ENCODE assay signal across 24 cellular contexts in genomic region chr14:74821267-74821915, GRCh38. TPM values are rescaled to one million over a fixed set of nuclear protein-coding genes. Genes with fewer than 3 reads are reported as not detected.
DNase-seq lines count a peak whose midpoint lies in the region; ATAC-seq and TF ChIP-seq lines count a peak whose summit lies in the region.
"Had no signal": no experiment of that assay in that cellular context is flagged by ENCODE, and none has a peak within 500 bp of the region (broad histone marks: within the 10 kb centered on the region; RNA-seq: fewer than 3 reads in every experiment).

No MANE protein-coding gene starts in this region.

- no peak overlapping the region for H3K4me2 ChIP-seq in mammary epithelial cell (ENCODE audit: insufficient read depth, low read depth, low read length)
- no peak overlapping the region for H3K4me2 ChIP-seq in OCI-LY7 (ENCODE audit: low read length)
- H3K4me2 ChIP-seq: BLaER1 treated with 17β-estradiol and CSF1 and Interleukin-3, amounts not matched to agents 10 nM and 100 nM; SK-N-SH had no signal

- TF ChIP-seq CTCF in mammary epithelial cell (conservative IDR thresholded peaks at IDR 0.05 in 1 of 2, IDR thresholded peaks at IDR 0.05 in 1 of 2; ENCODE audit: extremely low read depth in 1 of 2, insufficient read depth in 1 of 2, low read depth in 1 of 2, low read length in 2 of 2) = no peak
- TF ChIP-seq CTCF in breast epithelium (IDR thresholded peaks at IDR 0.05) = no peak
- TF ChIP-seq CTCF in OCI-LY7 (conservative IDR thresholded peaks at IDR 0.05; ENCODE audit: low read length) = no peak

- WGBS in mammary epithelial cell (ENCODE audit: low coverage, missing lambda C conversion rate) = 95% methylated on average over 5 of the region's 5 CpGs

- no peak for TF ChIP-seq POLR2A in breast epithelium (IDR thresholded peaks at IDR 0.05)

- intact Hi-C loops in mammary epithelial cell (cut with micrococcal nuclease) (no loop called here), breast epithelium (cut with DNase I; ENCODE audit: low total_unique reads) (no loop called here), OCI-LY7 (cut with micrococcal nuclease; ENCODE audit: unreplicated experiment) (no loop called here), left colon (cut with DNase I, micrococcal nuclease) (no loop called here)

- H4K20me1 ChIP-seq in mammary epithelial cell (ENCODE audit: insufficient read depth, low read length) (no peaks in the 10 kb centered on the region), OCI-LY7 (ENCODE audit: insufficient read depth, low read length) (no peaks in the 10 kb centered on the region)
- H4K20me1 ChIP-seq: BLaER1 treated with 17β-estradiol and CSF1 and Interleukin-3, amounts not matched to agents 10 nM and 100 nM had no signal

- POLR2A ChIA-PET in OCI-LY7 (lab: Charles Lee) = no interaction called here

- peaks cover 34% of the 10 kb centered on the region for H3K36me3 ChIP-seq in mammary epithelial cell (ENCODE audit: insufficient read depth, low read length)
- peaks cover 17% of the 10 kb centered on the region for H3K36me3 ChIP-seq in breast epithelium
- H3K36me3 ChIP-seq in OCI-LY7 (ENCODE audit: insufficient read depth, low read length) = peaks cover 89% of the 10 kb centered on the region
- peaks cover 17% of the 10 kb centered on the region for H3K36me3 ChIP-seq in H7 (replicated peaks; ENCODE audit: control insufficient read depth, insufficient read depth, low read length)

- peaks cover under 1% of the 10 kb centered on the region for H3K4me1 ChIP-seq in mammary epithelial cell (ENCODE audit: insufficient read depth, low read length)
- no peaks in the 10 kb centered on the region for H3K4me1 ChIP-seq in breast epithelium
- peaks cover 7% of the 10 kb centered on the region for H3K4me1 ChIP-seq in OCI-LY7 (ENCODE audit: insufficient read depth, low read length, poor library complexity, severe bottlenecking)

- DNase-seq in mammary epithelial cell (no peak), breast epithelium (ENCODE audit: low spot score in 2 of 2) (no peak), OCI-LY7 (ENCODE audit: low spot score) (no peak), left colon (no peak), H7 (no peak), epidermal melanocyte (ENCODE audit: insufficient read length, low spot score) (no peak), NCI-H510A (lab: John Stamatoyannopoulos, UW) (no peak)
- DNase-seq: AML-193; CD4-positive, alpha-beta T cell; GOT3; IMR-90; KG1; MG63; NCI-H1105 treated with DMSO at 0.1 percent for 48 hours; NCI-H146; NCI-H1930; NCI-H446; NCI-H526; NCI-H82; OCI-M1; SK-N-SH; SW 1271 had no signal

- H3K27me3 ChIP-seq in mammary epithelial cell (ENCODE audit: insufficient read depth, low read length) = no peaks in the 10 kb centered on the region
- H3K27me3 ChIP-seq in breast epithelium = no peaks in the 10 kb centered on the region
- no peaks in the 10 kb centered on the region for H3K27me3 ChIP-seq in H7 (ENCODE audit: control insufficient read depth, insufficient read depth, low read length)
- H3K27me3 ChIP-seq: BLaER1 treated with 17β-estradiol and CSF1 and Interleukin-3, amounts not matched to agents 10 nM and 100 nM; MG63 had no signal

- H3K9ac ChIP-seq in mammary epithelial cell (ENCODE audit: insufficient read depth, low read length) = no peak overlapping the region
- H3K9ac ChIP-seq: BLaER1 treated with 17β-estradiol and CSF1 and Interleukin-3, amounts not matched to agents 10 nM and 100 nM; SK-N-SH had no signal

- in situ Hi-C loops in mammary epithelial cell (cut with MboI; ENCODE audit: low sequenced_read_pairs in 2 of 2) = no loop called here

- H3K9me3 ChIP-seq in mammary epithelial cell (replicated peaks; ENCODE audit: insufficient read depth, low read length) = no peaks in the 10 kb centered on the region
- H3K9me3 ChIP-seq in breast epithelium = no peaks in the 10 kb centered on the region
- no peaks in the 10 kb centered on the region for H3K9me3 ChIP-seq in OCI-LY7 (ENCODE audit: low read length)
- H3K9me3 ChIP-seq: BLaER1 treated with 17β-estradiol and CSF1 and Interleukin-3, amounts not matched to agents 10 nM and 100 nM; MG63; SK-N-SH had no signal

- H2AFZ ChIP-seq in mammary epithelial cell (ENCODE audit: low read depth, low read length) (no peak overlapping the region), OCI-LY7 (ENCODE audit: low read length) (no peak overlapping the region)

- H3K79me2 ChIP-seq in mammary epithelial cell (ENCODE audit: insufficient read depth, low read length) (no peaks in the 10 kb centered on the region), OCI-LY7 (ENCODE audit: insufficient read depth, low read depth, low read length) (no peaks in the 10 kb centered on the region)

- H3K27ac ChIP-seq in mammary epithelial cell (ENCODE audit: insufficient read depth, low read depth, low read length) = no peak overlapping the region
- no peak overlapping the region for H3K27ac ChIP-seq in breast epithelium
- H3K27ac ChIP-seq in OCI-LY7 (ENCODE audit: low read depth, low read length, poor library complexity, severe bottlenecking) = no peak overlapping the region
- H3K27ac ChIP-seq: BLaER1 treated with 17β-estradiol and CSF1 and Interleukin-3, amounts not matched to agents 10 nM and 100 nM had no signal

- dilution Hi-C loops in mammary epithelial cell (cut with HindIII; ENCODE audit: low sequenced_read_pairs) = no loop called here

- no peak overlapping the region for H3K4me3 ChIP-seq in mammary epithelial cell (replicated peaks in 1 of 3; ENCODE audit: insufficient read depth in 1 of 3, low read depth in 2 of 3, low read length in 3 of 3)
- no peak overlapping the region for H3K4me3 ChIP-seq in breast epithelium
- no peak overlapping the region for H3K4me3 ChIP-seq in OCI-LY7 (ENCODE audit: low read depth, low read length, poor library complexity, severe bottlenecking)
- no peak overlapping the region for H3K4me3 ChIP-seq in H7 (ENCODE audit: insufficient read depth, low read depth, low read length)
- H3K4me3 ChIP-seq: BLaER1 treated with 17β-estradiol and CSF1 and Interleukin-3, amounts not matched to agents 10 nM and 100 nM; MG63 had no signal

- ATAC-seq in left colon = peak; percentile 64
- ATAC-seq: HCT116 had no signal

- CTCF ChIA-PET in mammary epithelial cell (lab: Charles Lee; ENCODE audit: low non-redundant PET) = no interaction called here
- CTCF ChIA-PET in OCI-LY7 (lab: Charles Lee; ENCODE audit: unreplicated experiment) = no interaction called here

- TSS peak; percentile 7 for BruUV-seq in mammary epithelial cell (replicated peaks; lab: Mats Ljungman, UMichigan)
- TSS peak; percentile 20 for BruUV-seq in OCI-LY7 (replicated peaks; lab: Mats Ljungman, UMichigan)

- H3K9me2 ChIP-seq in OCI-LY7 (ENCODE audit: insufficient read depth, low read length) = no peaks in the 10 kb centered on the region
- H3K9me2 ChIP-seq: SK-N-SH had no signal

RNA-seq across cellular contexts. Expression of gene PROX2, which starts 54.6 kb away (rescaled TPM):
- total RNA-seq in mammary epithelial cell (not detected), breast epithelium (not detected), OCI-LY7 (2022) (0.74 and 0.76 TPM in 2 replicates), left colon (not detected)
- not detected for polyA plus RNA-seq in mammary epithelial cell
- polyA minus RNA-seq in mammary epithelial cell = not detected
- 0.35 and 0.51 TPM in 2 replicates for total RNA-seq in OCI-LY7 (2014; rRNA removed; shearing (Covaris generic))
- total RNA-seq in H7 (2014; rRNA removed; shearing (Covaris generic)) = not detected in 2 replicates
- total RNA-seq: IMR-90 had no signal
- polyA plus RNA-seq: IMR-90, SK-N-SH had no signal

RNA-seq across cellular contexts. Expression of gene YLPM1, which starts 58.3 kb away (rescaled TPM):
- total RNA-seq in mammary epithelial cell (10 to 100 TPM; 38.7 to 52.4 TPM), breast epithelium (10 to 100 TPM; 50.9 to 97.0 (median 79.6) TPM), OCI-LY7 (2022) (101 and 110 TPM in 2 replicates), left colon (10 to 100 TPM; 36.9 to 42.7 TPM)
- polyA plus RNA-seq in mammary epithelial cell = 7.5 TPM
- polyA minus RNA-seq in mammary epithelial cell = 63.5 TPM
- 45.2 and 54.3 TPM in 2 replicates for total RNA-seq in OCI-LY7 (2014; rRNA removed; shearing (Covaris generic))
- 10.1 and 29.6 TPM in 2 replicates for total RNA-seq in H7 (2014; rRNA removed; shearing (Covaris generic))
